8 cellular contexts compared by ENCODE assay signal in genomic region chr16:70686376-70687171, GRCh38. TPM values are rescaled to one million over a fixed set of nuclear protein-coding genes. Genes with fewer than 3 reads are reported as not detected.
DNase-seq lines count a peak whose midpoint lies in the region; ATAC-seq and TF ChIP-seq lines count a peak whose summit lies in the region.

No MANE protein-coding gene starts in this region.

- CTCF ChIA-PET in activated CD4-positive, alpha-beta memory T cell treated with anti-CD3 and anti-CD28 coated beads for 36 hours (lab: Charles Lee), result interaction anchor here (0.6 kb wide), 1 partner anchor 32 kb away, joined by 7 read pairs; no protein-coding TSS in a partner anchor
- CTCF ChIA-PET in activated CD4-positive, alpha-beta memory T cell treated with anti-CD3 and anti-CD28 coated beads, Interleukin-2, amount 10 ng/mL, durations not matched to agents 7 days and 5 days (lab: Charles Lee), result interaction anchor here (0.8 to 2.3 kb wide), 2 partner anchors 84 to 85 kb away, joined by 4 to 10 read pairs; no protein-coding TSS in a partner anchor

- no peaks in the 10 kb centered on the region for H3K36me3 Mint-ChIP-seq in activated CD4-positive, alpha-beta memory T cell treated with anti-CD3 and anti-CD28 coated beads for 36 hours
- H3K36me3 Mint-ChIP-seq in activated CD4-positive, alpha-beta memory T cell treated with anti-CD3 and anti-CD28 coated beads, Interleukin-2, amount 10 ng/mL, durations not matched to agents 7 days and 5 days (ENCODE audit: low read depth), result no peaks in the 10 kb centered on the region

- no peak for TF ChIP-seq POLR2A in right lobe of liver (IDR thresholded peaks at IDR 0.05)
- no peak for TF ChIP-seq POLR2A in transverse colon (IDR thresholded peaks at IDR 0.05)

- in situ Hi-C loops in astrocyte of the spinal cord (cut with HindIII; ENCODE audit: low sequenced_read_pairs) (no loop called here), transverse colon (cut with MboI; ENCODE audit: low pct_ligation_motif_present in 1 of 4, low pct_unique_long_range_greater_than_20kb in 1 of 4, low sequenced_read_pairs in 3 of 4) (loop anchor here in 1 of 4 donors (10.0 kb wide), 1 partner anchor 78 kb away; no protein-coding TSS in a partner anchor)

- peak overlapping the region; percentile 29 for H3K4me3 ChIP-seq in astrocyte of the spinal cord (ENCODE audit: low read depth, low read length)
- H3K4me3 ChIP-seq in right lobe of liver, result peak overlapping the region; percentile 16 to 68 (median 40)
- peak overlapping the region; percentile 29 to 58 (median 37) for H3K4me3 ChIP-seq in transverse colon

- H3K27ac ChIP-seq in right lobe of liver (peak overlapping the region; percentile 66 to 75 (median 69)), transverse colon (peak overlapping the region; percentile 87 to 95 (median 91))

- H3K27me3 Mint-ChIP-seq in activated CD4-positive, alpha-beta memory T cell treated with anti-CD3 and anti-CD28 coated beads for 36 hours, result peaks cover 21% of the 10 kb centered on the region
- H3K27me3 Mint-ChIP-seq in activated CD4-positive, alpha-beta memory T cell treated with anti-CD3 and anti-CD28 coated beads, Interleukin-2, amount 10 ng/mL, durations not matched to agents 7 days and 5 days, result peaks cover 14% of the 10 kb centered on the region

- TF ChIP-seq EP300 in transverse colon (IDR thresholded peaks at IDR 0.05; ENCODE audit: low read depth), result no peak

- H3K4me3 Mint-ChIP-seq in activated CD4-positive, alpha-beta memory T cell treated with anti-CD3 and anti-CD28 coated beads for 36 hours, result peak overlapping the region; percentile 39
- no peak overlapping the region for H3K4me3 Mint-ChIP-seq in activated CD4-positive, alpha-beta memory T cell treated with anti-CD3 and anti-CD28 coated beads, Interleukin-2, amount 10 ng/mL, durations not matched to agents 7 days and 5 days

- POLR2A ChIA-PET in activated CD4-positive, alpha-beta memory T cell treated with anti-CD3 and anti-CD28 coated beads for 36 hours (lab: Charles Lee), result interaction anchor here (1.1 kb wide), 1 partner anchor 50 kb away, joined by 4 read pairs; no protein-coding TSS in a partner anchor
- POLR2A ChIA-PET in activated CD4-positive, alpha-beta memory T cell treated with anti-CD3 and anti-CD28 coated beads, Interleukin-2, amount 10 ng/mL, durations not matched to agents 7 days and 5 days (lab: Charles Lee), result interaction anchor here (0.9 to 2.3 kb wide), 2 partner anchors 9 to 56 kb away, joined by 3 to 8 read pairs; no protein-coding TSS in a partner anchor

- 81% methylated on average over 3 of the region's 29 CpGs for WGBS in right lobe of liver (ENCODE audit: insufficient coverage, low coverage, low lambda C conversion rate, missing lambda C conversion rate)
- WGBS in transverse colon (ENCODE audit: low coverage in 1 of 2), 2 donors, result 67% methylated on average over 19 of the region's 29 CpGs; no CpG with 5 or more reads in 1 of the 2 donors

- H3K4me1 ChIP-seq in right lobe of liver (peaks cover 0 to 33% (median 11%) of the 10 kb centered on the region in 4 donors), transverse colon (peaks cover 60 to 93% (median 81%) of the 10 kb centered on the region in 4 donors)

- no peaks in the 10 kb centered on the region for H3K27me3 ChIP-seq in right lobe of liver
- peaks cover 6% of the 10 kb centered on the region for H3K27me3 ChIP-seq in transverse colon

- no peaks in the 10 kb centered on the region for H3K9me3 ChIP-seq in right lobe of liver
- H3K9me3 ChIP-seq in transverse colon, result no peaks in the 10 kb centered on the region

- TF ChIP-seq CTCF in astrocyte of the spinal cord (IDR thresholded peaks at IDR 0.05; ENCODE audit: low read depth, low read length) (no peak), right lobe of liver (IDR thresholded peaks at IDR 0.05) (no peak), transverse colon (IDR thresholded peaks at IDR 0.05) (no peak)

- H3K36me3 ChIP-seq in right lobe of liver (no peaks in the 10 kb centered on the region), transverse colon (no peaks in the 10 kb centered on the region)

- H3K4me1 Mint-ChIP-seq in activated CD4-positive, alpha-beta memory T cell treated with anti-CD3 and anti-CD28 coated beads for 36 hours (ENCODE audit: low read depth), result peaks cover 2% of the 10 kb centered on the region
- H3K4me1 Mint-ChIP-seq in activated CD4-positive, alpha-beta memory T cell treated with anti-CD3 and anti-CD28 coated beads, Interleukin-2, amount 10 ng/mL, durations not matched to agents 7 days and 5 days, result peaks cover 1% of the 10 kb centered on the region

- ATAC-seq in right lobe of liver, result no peak
- no peak for ATAC-seq in HG03095 (IDR thresholded peaks at IDR 0.05; ENCODE audit: unreplicated experiment)
- ATAC-seq in GM18867 (IDR thresholded peaks at IDR 0.05; ENCODE audit: unreplicated experiment), result no peak
- ATAC-seq in GM21526 (IDR thresholded peaks at IDR 0.05; ENCODE audit: low FRiP score, unreplicated experiment), result no peak

- no peak for DNase-seq in activated CD4-positive, alpha-beta memory T cell treated with anti-CD3 and anti-CD28 coated beads for 36 hours
- no peak for DNase-seq in activated CD4-positive, alpha-beta memory T cell treated with anti-CD3 and anti-CD28 coated beads, Interleukin-2, amount 10 ng/mL, durations not matched to agents 7 days and 5 days
- no peak for DNase-seq in astrocyte of the spinal cord (ENCODE audit: low read depth, low spot score)
- peak in 1 of 3 donors; percentile 45 for DNase-seq in right lobe of liver
- DNase-seq in transverse colon, result no peak

- no peak overlapping the region for H3K27ac Mint-ChIP-seq in activated CD4-positive, alpha-beta memory T cell treated with anti-CD3 and anti-CD28 coated beads for 36 hours
- H3K27ac Mint-ChIP-seq in activated CD4-positive, alpha-beta memory T cell treated with anti-CD3 and anti-CD28 coated beads, Interleukin-2, amount 10 ng/mL, durations not matched to agents 7 days and 5 days, result no peak overlapping the region

- intact Hi-C loops in activated CD4-positive, alpha-beta memory T cell treated with anti-CD3 and anti-CD28 coated beads for 36 hours (cut with micrococcal nuclease), result loop anchor here (10.0 kb wide), 1 partner anchor 48 kb away; no protein-coding TSS in a partner anchor
- intact Hi-C loops in right lobe of liver (cut with DNase I), result loop anchor here in 1 of 2 donors (10.0 kb wide), 1 partner anchor 48 kb away; no protein-coding TSS in a partner anchor
- intact Hi-C loops in transverse colon (cut with DNase I; ENCODE audit: low total_unique reads), result no loop called here

- no peaks in the 10 kb centered on the region for H3K9me3 Mint-ChIP-seq in activated CD4-positive, alpha-beta memory T cell treated with anti-CD3 and anti-CD28 coated beads for 36 hours
- H3K9me3 Mint-ChIP-seq in activated CD4-positive, alpha-beta memory T cell treated with anti-CD3 and anti-CD28 coated beads, Interleukin-2, amount 10 ng/mL, durations not matched to agents 7 days and 5 days, result no peaks in the 10 kb centered on the region

RNA-seq across cellular contexts. Expression of gene MTSS2, which starts 0.7 kb away (rescaled TPM):
- total RNA-seq in activated CD4-positive, alpha-beta memory T cell treated with anti-CD3 and anti-CD28 coated beads for 36 hours, result 1 to 10 TPM in 1 of 2 experiments, under 1 TPM in 1; 0.29 to 1.1 TPM
- total RNA-seq in activated CD4-positive, alpha-beta memory T cell treated with anti-CD3 and anti-CD28 coated beads, Interleukin-2, amount 10 ng/mL, durations not matched to agents 7 days and 5 days, result 1 to 10 TPM; 3.3 TPM
- total RNA-seq in right lobe of liver (100 to 1,000 TPM in 2 of 6 experiments, 10 to 100 TPM in 4; 28.5 to 117 (median 80.2) TPM), transverse colon (100 to 1,000 TPM in 1 of 4 donors, 10 to 100 TPM in 3; 13.9 to 149 (median 33.8) TPM)

RNA-seq across cellular contexts. Expression of gene IL34, which starts 40.2 kb away (rescaled TPM):
- not detected for total RNA-seq in activated CD4-positive, alpha-beta memory T cell treated with anti-CD3 and anti-CD28 coated beads for 36 hours
- total RNA-seq in activated CD4-positive, alpha-beta memory T cell treated with anti-CD3 and anti-CD28 coated beads, Interleukin-2, amount 10 ng/mL, durations not matched to agents 7 days and 5 days, result not detected
- total RNA-seq in right lobe of liver, result 1 to 10 TPM in 1 of 6 experiments, under 1 TPM in 5; 0.27 to 1.1 (median 0.49) TPM
- 1 to 10 TPM in 2 of 4 donors, not detected in 2; 1.1 to 1.4 TPM for total RNA-seq in transverse colon
